In genomic region chr5:75281716-75282465, GRCh38 we compare ENCODE assay signal across 20 cellular contexts. TPM values are rescaled to one million over a fixed set of nuclear protein-coding genes. Genes with fewer than 3 reads are reported as not detected.
DNase-seq lines count a peak whose midpoint lies in the region; FAIRE-seq and TF ChIP-seq lines count a peak whose summit lies in the region.
"Had no signal": no experiment of that assay in that cellular context is flagged by ENCODE, and none has a peak within 500 bp of the region (broad histone marks: within the 10 kb centered on the region; RNA-seq: fewer than 3 reads in every experiment).

No MANE protein-coding gene starts in this region.

- H3K9me3 Mint-ChIP-seq in HFFc6 (no peaks in the 10 kb centered on the region), astrocyte (ENCODE audit: unreplicated experiment) (no peaks in the 10 kb centered on the region)
- H3K9me3 Mint-ChIP-seq in activated CD4-positive, alpha-beta memory T cell treated with anti-CD3 and anti-CD28 coated beads, Interleukin-2, amount 10 ng/mL, durations not matched to agents 7 days and 5 days: no peaks in the 10 kb centered on the region
- H3K9me3 Mint-ChIP-seq: effector memory CD8-positive, alpha-beta T cell; neural crest cell had no signal

- H3K36me3 ChIP-seq in astrocyte (ENCODE audit: insufficient read depth, low read length): no peaks in the 10 kb centered on the region

- CTCF ChIA-PET in activated CD4-positive, alpha-beta memory T cell treated with anti-CD3 and anti-CD28 coated beads, Interleukin-2, amount 10 ng/mL, durations not matched to agents 7 days and 5 days (lab: Charles Lee): interaction anchor here (1.1 kb wide), 1 partner anchor 45 kb away, joined by 4 read pairs; the partner anchor contains the start of gene ANKRD31

- TF ChIP-seq CTCF in HFFc6 (IDR thresholded peaks at IDR 0.05) (no peak), astrocyte (IDR thresholded peaks at IDR 0.05; ENCODE audit: insufficient read depth, low read depth, low read length) (no peak), D721Med (IDR thresholded peaks at IDR 0.05; ENCODE audit: insufficient read depth, missing control alignments) (no peak)

- H3K9ac ChIP-seq in astrocyte (ENCODE audit: low read length): no peak overlapping the region

- H3K27ac ChIP-seq in astrocyte (ENCODE audit: low read depth, low read length): no peak overlapping the region
- H3K27ac ChIP-seq: hepatocyte, psoas muscle had no signal

- H3K4me3 Mint-ChIP-seq in HFFc6 (no peak overlapping the region), astrocyte (ENCODE audit: unreplicated experiment) (no peak overlapping the region)
- no peak overlapping the region for H3K4me3 Mint-ChIP-seq in activated CD4-positive, alpha-beta memory T cell treated with anti-CD3 and anti-CD28 coated beads, Interleukin-2, amount 10 ng/mL, durations not matched to agents 7 days and 5 days
- H3K4me3 Mint-ChIP-seq: effector memory CD8-positive, alpha-beta T cell; neural crest cell had no signal

- peaks cover 4% of the 10 kb centered on the region for H3K4me1 ChIP-seq in astrocyte (ENCODE audit: insufficient read depth, low read length)
- H3K4me1 ChIP-seq: psoas muscle had no signal

- H3K9me3 ChIP-seq in astrocyte (ENCODE audit: insufficient read depth, low read depth, low read length): no peaks in the 10 kb centered on the region
- H3K9me3 ChIP-seq: psoas muscle had no signal

- peaks cover 8% of the 10 kb centered on the region for H3K27me3 Mint-ChIP-seq in HFFc6 (ENCODE audit: insufficient read depth)
- no peaks in the 10 kb centered on the region for H3K27me3 Mint-ChIP-seq in astrocyte (ENCODE audit: low read depth, unreplicated experiment)
- no peaks in the 10 kb centered on the region for H3K27me3 Mint-ChIP-seq in activated CD4-positive, alpha-beta memory T cell treated with anti-CD3 and anti-CD28 coated beads, Interleukin-2, amount 10 ng/mL, durations not matched to agents 7 days and 5 days

- no peak for FAIRE-seq in astrocyte (lab: Jason Lieb, UNC)
- no peak for FAIRE-seq in D721Med (lab: Jason Lieb, UNC)
- FAIRE-seq: TTC549 had no signal

- H3K27me3 ChIP-seq in astrocyte (ENCODE audit: insufficient read depth, low read length): no peaks in the 10 kb centered on the region
- H3K27me3 ChIP-seq: hepatocyte had no signal

- POLR2A ChIA-PET in activated CD4-positive, alpha-beta memory T cell treated with anti-CD3 and anti-CD28 coated beads, Interleukin-2, amount 10 ng/mL, durations not matched to agents 7 days and 5 days (lab: Charles Lee): no interaction called here

- no peaks in the 10 kb centered on the region for H4K20me1 ChIP-seq in astrocyte (ENCODE audit: insufficient read depth, low read length)

- no peak overlapping the region for H3K27ac Mint-ChIP-seq in HFFc6
- no peak overlapping the region for H3K27ac Mint-ChIP-seq in astrocyte (ENCODE audit: unreplicated experiment)
- H3K27ac Mint-ChIP-seq in activated CD4-positive, alpha-beta memory T cell treated with anti-CD3 and anti-CD28 coated beads, Interleukin-2, amount 10 ng/mL, durations not matched to agents 7 days and 5 days: no peak overlapping the region
- H3K27ac Mint-ChIP-seq: effector memory CD8-positive, alpha-beta T cell had no signal

- H3K4me1 Mint-ChIP-seq in HFFc6 (ENCODE audit: low read depth) (0 out of 2 replicates have a peak, but pooled peaks cover 6% of the 10 kb centered on the region), astrocyte (ENCODE audit: low read depth, unreplicated experiment) (peaks cover 16% of the 10 kb centered on the region)
- no peaks in the 10 kb centered on the region for H3K4me1 Mint-ChIP-seq in activated CD4-positive, alpha-beta memory T cell treated with anti-CD3 and anti-CD28 coated beads, Interleukin-2, amount 10 ng/mL, durations not matched to agents 7 days and 5 days
- H3K4me1 Mint-ChIP-seq: neural crest cell had no signal

- no peak overlapping the region for H3K4me3 ChIP-seq in astrocyte (ENCODE audit: insufficient read depth, low read depth, low read length)
- H3K4me3 ChIP-seq: hepatocyte, psoas muscle had no signal

- H3K79me2 ChIP-seq in astrocyte (ENCODE audit: insufficient read depth, low read length): no peaks in the 10 kb centered on the region
- H3K79me2 ChIP-seq: hepatocyte had no signal

- peak overlapping the region; percentile 35 for H3K4me2 ChIP-seq in astrocyte (ENCODE audit: low read length)
- H3K4me2 ChIP-seq: hepatocyte had no signal

- no peak overlapping the region for H2AFZ ChIP-seq in astrocyte (ENCODE audit: low read depth, low read length)
- H2AFZ ChIP-seq: hepatocyte had no signal

- DNase-seq in A172 (ENCODE audit: low spot score) (peak; percentile 5), HFFc6 (peak; percentile 5), astrocyte (ENCODE audit: low read depth) (peak; percentile 6), iris pigment epithelial cell (ENCODE audit: low read depth) (peak; percentile 15), NCI-H2029 (lab: John Stamatoyannopoulos, UW) (no peak), D721Med (ENCODE audit: insufficient read length, low spot score) (no peak)
- no peak for DNase-seq in activated CD4-positive, alpha-beta memory T cell treated with anti-CD3 and anti-CD28 coated beads, Interleukin-2, amount 10 ng/mL, durations not matched to agents 7 days and 5 days
- DNase-seq in stimulated activated CD4-positive, alpha-beta T cell treated with anti-CD3 and anti-CD28 coated beads, Interleukin-4, amount 100 ng/mL, for 4 hours: no peak
- DNase-seq: activated CD4-positive, alpha-beta T cell treated with anti-CD3 and anti-CD28 coated beads for 48 hours; amygdala; effector memory CD8-positive, alpha-beta T cell; GOT3; KBM-7; NCI-H1105 treated with DMSO at 0.1 percent for 48 hours; NCI-H2171 treated with DMSO at 0.1 percent for 48 hours; NCI-H82; psoas muscle had no signal

- H3K36me3 Mint-ChIP-seq in HFFc6 (ENCODE audit: low read depth): no peaks in the 10 kb centered on the region
- no peaks in the 10 kb centered on the region for H3K36me3 Mint-ChIP-seq in astrocyte (ENCODE audit: low read depth, unreplicated experiment)
- no peaks in the 10 kb centered on the region for H3K36me3 Mint-ChIP-seq in activated CD4-positive, alpha-beta memory T cell treated with anti-CD3 and anti-CD28 coated beads, Interleukin-2, amount 10 ng/mL, durations not matched to agents 7 days and 5 days (ENCODE audit: low read depth)

RNA-seq across cellular contexts. Expression of gene ANKRD31, which starts 45.2 kb away (rescaled TPM):
- total RNA-seq in A172 (2014; rRNA removed; shearing (Covaris generic)): not detected in 2 replicates
- under 1 TPM in 5 of 6 experiments, not detected in 1; 0.02 to 0.08 (median 0.05) TPM for total RNA-seq in HFFc6 (2021; fragmentation: NEBNext Ultra II Directional; extraction: Animal tissue kit (Norgen Biotek cat#: 25700))
- 0.07 and 0.14 TPM in 2 replicates for total RNA-seq in astrocyte
- under 1 TPM; 0.05 to 0.18 TPM for total RNA-seq in activated CD4-positive, alpha-beta memory T cell treated with anti-CD3 and anti-CD28 coated beads, Interleukin-2, amount 10 ng/mL, durations not matched to agents 7 days and 5 days

RNA-seq across cellular contexts. Expression of gene HMGCR, which starts 55.1 kb away (rescaled TPM):
- 39.1 and 51.9 TPM in 2 replicates for total RNA-seq in A172 (2014; rRNA removed; shearing (Covaris generic))
- total RNA-seq in HFFc6 (2021; fragmentation: NEBNext Ultra II Directional; extraction: Animal tissue kit (Norgen Biotek cat#: 25700)): 10 to 100 TPM; 22.6 to 26.4 (median 24.4) TPM
- total RNA-seq in astrocyte: 87.3 and 114 TPM in 2 replicates
- 10 to 100 TPM; 86.7 to 94.5 TPM for total RNA-seq in activated CD4-positive, alpha-beta memory T cell treated with anti-CD3 and anti-CD28 coated beads, Interleukin-2, amount 10 ng/mL, durations not matched to agents 7 days and 5 days

Comparison
In these comparisons a context has a peak if more than half of its experiments do, and no peak if none do; other contexts are left out.
1. DNase-seq: peak in A172 (single experiment), HFFc6 (single experiment), astrocyte (single experiment) and iris pigment epithelial cell (single experiment); none in NCI-H2029 (single experiment), activated CD4-positive, alpha-beta memory T cell treated with anti-CD3 and anti-CD28 coated beads, Interleukin-2, amount 10 ng/mL, durations not matched to agents 7 days and 5 days (single experiment), stimulated activated CD4-positive, alpha-beta T cell treated with anti-CD3 and anti-CD28 coated beads, Interleukin-4, amount 100 ng/mL, for 4 hours (0 of 2) and D721Med (single experiment).